14 cellular contexts compared by ENCODE assay signal in genomic region chr2:44951714-44952113, GRCh38. TPM values are rescaled to one million over a fixed set of nuclear protein-coding genes. Genes with fewer than 3 reads are reported as not detected.
DNase-seq lines count a peak whose midpoint lies in the region; ATAC-seq and TF ChIP-seq lines count a peak whose summit lies in the region.
"Had no signal": no experiment of that assay in that cellular context is flagged by ENCODE, and none has a peak within 500 bp of the region (broad histone marks: within the 10 kb centered on the region; RNA-seq: fewer than 3 reads in every experiment).

No MANE protein-coding gene starts in this region.

- POLR2A ChIA-PET in Panc1 (lab: Charles Lee), result no interaction called here

- TF ChIP-seq POLR2A in gastrocnemius medialis (IDR thresholded peaks at IDR 0.05), result no peak

- H3K4me3 ChIP-seq in Panc1 (ENCODE audit: low read depth in 2 of 2, low read length in 2 of 2) (peak overlapping the region; percentile 37 to 38), fibroblast of the aortic adventitia (ENCODE audit: low read depth, low read length) (peak overlapping the region; percentile 41), gastrocnemius medialis (peak overlapping the region; percentile 35 to 49 (median 44))

- no peak overlapping the region for H3K27ac ChIP-seq in Panc1 (ENCODE audit: low read length)
- no peak overlapping the region for H3K27ac ChIP-seq in gastrocnemius medialis
- H3K27ac ChIP-seq: thyroid gland had no signal

- intact Hi-C loops in Panc1 (cut with micrococcal nuclease; ENCODE audit: unreplicated experiment), result loop anchor here (2.0 to 10.0 kb wide), 3 partner anchors 473 to 907 kb away; no protein-coding TSS in a partner anchor
- intact Hi-C loops in gastrocnemius medialis (cut with DNase I; ENCODE audit: low total_unique reads), result no loop called here

- TF ChIP-seq CTCF in Panc1 (IDR thresholded peaks at IDR 0.05) (no peak), fibroblast of the aortic adventitia (IDR thresholded peaks at IDR 0.05; ENCODE audit: insufficient read depth, low read length) (no peak), gastrocnemius medialis (IDR thresholded peaks at IDR 0.05 in 4 of 5, conservative IDR thresholded peaks at IDR 0.05 in 1 of 5) (no peak)

- H3K27me3 ChIP-seq in Panc1 (ENCODE audit: control insufficient read depth, insufficient read depth, low read length) (no peaks in the 10 kb centered on the region; the same call in 1 of the 2 replicates), gastrocnemius medialis (peaks cover 29 to 39% (median 38%) of the 10 kb centered on the region in 3 donors)

- BruUV-seq in Panc1 (replicated peaks; lab: Mats Ljungman, UMichigan), result no TSS peak

- DNase-seq in DMS53 (lab: John Stamatoyannopoulos, UW) (peak; percentile 53), DMS53 treated with DMSO at 0.1 percent for 48 hours (lab: John Stamatoyannopoulos, UW; ENCODE audit: unreplicated experiment) (no peak), Panc1 (ENCODE audit: low read depth, low spot score) (no peak), fibroblast of the aortic adventitia (ENCODE audit: low read depth) (no peak), gastrocnemius medialis (no peak), hepatic stellate cell (ENCODE audit: low spot score) (no peak), hippocampal formation (lab: John Stamatoyannopoulos, UW) (no peak)
- DNase-seq: activated effector memory CD4-positive, alpha-beta T cell treated with Interleukin-2 at 50 U/mL for 16 hours; GDM1 had no signal

- peak; percentile 43 for ATAC-seq in Panc1
- ATAC-seq in gastrocnemius medialis, result no peak
- ATAC-seq in HG02852 (IDR thresholded peaks at IDR 0.05; ENCODE audit: unreplicated experiment), result no peak

- CTCF ChIA-PET in Panc1 (lab: Charles Lee), result no interaction called here

- in situ Hi-C loops in Panc1 (cut with HindIII; ENCODE audit: low pct_unique_long_range_greater_than_20kb, low sequenced_read_pairs), result no loop called here
- in situ Hi-C loops in gastrocnemius medialis (cut with MboI; ENCODE audit: low sequenced_read_pairs in 4 of 4), result loop anchor here (10.0 to 25.0 kb wide), 4 partner anchors 467 to 914 kb away; no protein-coding TSS in a partner anchor

- H3K36me3 ChIP-seq in Panc1 (ENCODE audit: control insufficient read depth, insufficient read depth, low read length) (no peaks in the 10 kb centered on the region), gastrocnemius medialis (no peaks in the 10 kb centered on the region)
- H3K36me3 ChIP-seq: thyroid gland had no signal

- no peaks in the 10 kb centered on the region for H3K9me3 ChIP-seq in Panc1 (ENCODE audit: control insufficient read depth, insufficient read depth, low read depth, low read length)
- H3K9me3 ChIP-seq in gastrocnemius medialis, result no peaks in the 10 kb centered on the region
- H3K9me3 ChIP-seq: thyroid gland had no signal

- H3K4me1 ChIP-seq in Panc1 (ENCODE audit: control insufficient read depth, insufficient read depth, low read length) (0 out of 2 replicates have a peak, but pooled peaks cover 4% of the 10 kb centered on the region), gastrocnemius medialis (peaks cover 10 to 11% of the 10 kb centered on the region in 2 donors)

RNA-seq across cellular contexts. Expression of gene SIX3, which starts 10.2 kb away (rescaled TPM):
- 0.21 TPM for total RNA-seq in Panc1 (2021; ENCODE audit: unreplicated experiment)
- polyA plus RNA-seq in Panc1 (2012; ENCODE audit: insufficient read length), result 0.11 TPM
- not detected in 2 replicates for total RNA-seq in fibroblast of the aortic adventitia (ENCODE audit: low replicate concordance)
- total RNA-seq in gastrocnemius medialis, result not detected
- total RNA-seq: esophagus mucosa, mononuclear cell, thyroid gland had no signal

RNA-seq across cellular contexts. Expression of gene SIX2, which starts 57.5 kb away (rescaled TPM):
- total RNA-seq in Panc1 (2021; ENCODE audit: unreplicated experiment) (0.51 TPM), fibroblast of the aortic adventitia (ENCODE audit: low replicate concordance) (2.9 and 8.3 TPM in 2 replicates), gastrocnemius medialis (10 to 100 TPM; 28.9 to 65.5 (median 50.5) TPM)
- 0.58 TPM for polyA plus RNA-seq in Panc1 (2012; ENCODE audit: insufficient read length)
- total RNA-seq: T-helper 2 cell treated with Interferon-gamma antibody and Interleukin-4, amounts not matched to agents 100 ng/mL and 5 ng/mL, for 36 hours had no signal
